22 cellular contexts compared by ENCODE assay signal in genomic region chr13:46342538-46342937, GRCh38. TPM values are rescaled to one million over a fixed set of nuclear protein-coding genes. Genes with fewer than 3 reads are reported as not detected.
DNase-seq lines count a peak whose midpoint lies in the region; ATAC-seq and TF ChIP-seq lines count a peak whose summit lies in the region.
"Had no signal": no experiment of that assay in that cellular context is flagged by ENCODE, and none has a peak within 500 bp of the region (broad histone marks: within the 10 kb centered on the region; RNA-seq: fewer than 3 reads in every experiment).

No MANE protein-coding gene starts in this region.

- CTCF ChIA-PET in HCT116 (lab: Charles Lee) = no interaction called here
- CTCF ChIA-PET in activated B cell treated with CpG ODN at 0.5 μM for 24 hours (lab: Charles Lee) = no interaction called here

- TF ChIP-seq RAD21 in HCT116 (IDR thresholded peaks at IDR 0.05; ENCODE audit: low read depth) = no peak

- no peaks in the 10 kb centered on the region for H3K79me2 ChIP-seq in HCT116 (ENCODE audit: insufficient read depth, low read length)

- no peak overlapping the region for H2AFZ ChIP-seq in HCT116 (ENCODE audit: low read depth, low read length, poor library complexity, severe bottlenecking)

- RAD21 ChIA-PET in HCT116 (lab: Charles Lee; ENCODE audit: low non-redundant PET in 1 of 2, low total read pairs in 2 of 2, uncharacterized antibody in 2 of 2, unreplicated experiment in 2 of 2) = no interaction called here

- H3K9me3 Mint-ChIP-seq in activated T-cell treated with anti-CD3 and anti-CD28 coated beads, Interleukin-2, amount 50 U/mL, for 72 hours = peaks cover 4% of the 10 kb centered on the region in 2 donors
- H3K9me3 Mint-ChIP-seq in activated B cell treated with CpG ODN at 0.5 μM for 24 hours (no peaks in the 10 kb centered on the region), progenitor cell of endocrine pancreas (ENCODE audit: low read depth) (peaks cover 5% of the 10 kb centered on the region)
- H3K9me3 Mint-ChIP-seq: effector memory CD8-positive, alpha-beta T cell had no signal

- BruUV-seq in HCT116 (replicated peaks; lab: Mats Ljungman, UMichigan) = no TSS peak

- no peak for ATAC-seq in activated T-cell treated with anti-CD3 and anti-CD28 coated beads, Interleukin-2, amount 50 U/mL, for 72 hours (replicated peaks in 1 of 2)
- ATAC-seq in HCT116 (peak; percentile 77; the same call in 1 of the 2 replicates), activated B cell treated with CpG ODN at 0.5 μM for 24 hours (ENCODE audit: low read depth) (no peak), HG03108 (IDR thresholded peaks at IDR 0.05; ENCODE audit: unreplicated experiment) (no peak)
- ATAC-seq: effector memory CD8-positive, alpha-beta T cell; mucosa of descending colon had no signal

- peak overlapping the region in 1 of 2 donors; percentile 15 for H3K4me3 Mint-ChIP-seq in activated T-cell treated with anti-CD3 and anti-CD28 coated beads, Interleukin-2, amount 50 U/mL, for 72 hours
- H3K4me3 Mint-ChIP-seq in activated B cell treated with CpG ODN at 0.5 μM for 24 hours (no peak overlapping the region), progenitor cell of endocrine pancreas (ENCODE audit: low read depth) (no peak overlapping the region)
- H3K4me3 Mint-ChIP-seq: activated CD4-positive, alpha-beta T cell treated with anti-CD3 and anti-CD28 coated beads, Interleukin-2, amount 10 ng/mL, durations not matched to agents 24 days and 14 days; effector memory CD8-positive, alpha-beta T cell had no signal

- H3K9ac ChIP-seq in HCT116 (ENCODE audit: low read length) = no peak overlapping the region

- no peaks in the 10 kb centered on the region for H4K20me1 ChIP-seq in HCT116 (ENCODE audit: insufficient read depth)

- no peak overlapping the region for H3K4me2 ChIP-seq in HCT116 (ENCODE audit: low read length)

- H3K27ac Mint-ChIP-seq in activated T-cell treated with anti-CD3 and anti-CD28 coated beads, Interleukin-2, amount 50 U/mL, for 72 hours = peak overlapping the region; percentile 80
- H3K27ac Mint-ChIP-seq in activated B cell treated with CpG ODN at 0.5 μM for 24 hours (peak overlapping the region; percentile 41), progenitor cell of endocrine pancreas (no peak overlapping the region)
- H3K27ac Mint-ChIP-seq: effector memory CD8-positive, alpha-beta T cell had no signal

- H3K9me2 ChIP-seq in HCT116 (ENCODE audit: insufficient read depth) = no peaks in the 10 kb centered on the region

- no peak for TF ChIP-seq POLR2A in HCT116 (IDR thresholded peaks at IDR 0.05; ENCODE audit: borderline replicate concordance, extremely low read depth, insufficient read depth, insufficient read length)

- no peaks in the 10 kb centered on the region for H3K27me3 ChIP-seq in HCT116 (ENCODE audit: insufficient read depth, low read length)
- H3K27me3 ChIP-seq: neutrophil, Peyer's patch had no signal

- H3K4me1 Mint-ChIP-seq in activated T-cell treated with anti-CD3 and anti-CD28 coated beads, Interleukin-2, amount 50 U/mL, for 72 hours (ENCODE audit: low read depth) = peaks cover 58% of the 10 kb centered on the region
- H3K4me1 Mint-ChIP-seq in activated B cell treated with CpG ODN at 0.5 μM for 24 hours (peaks cover 61% of the 10 kb centered on the region), progenitor cell of endocrine pancreas (ENCODE audit: low read depth) (peaks cover 25% of the 10 kb centered on the region)

- no peak overlapping the region for H3K4me3 ChIP-seq in HCT116 (replicated peaks in 1 of 2; ENCODE audit: low read depth in 1 of 2, low read length in 2 of 2)
- H3K4me3 ChIP-seq: left ventricle myocardium inferior, mucosa of descending colon, Peyer's patch, thoracic aorta had no signal

- POLR2A ChIA-PET in HCT116 (lab: Charles Lee) = no interaction called here
- POLR2A ChIA-PET in activated B cell treated with CpG ODN at 0.5 μM for 24 hours (lab: Charles Lee) = no interaction called here

- H3K9me3 ChIP-seq in HCT116 (ENCODE audit: control insufficient read depth in 1 of 2, insufficient read depth in 1 of 2, low read depth in 1 of 2, low read length in 2 of 2) = no peaks in the 10 kb centered on the region
- H3K9me3 ChIP-seq: left ventricle myocardium inferior, mucosa of descending colon, neutrophil, Peyer's patch, thoracic aorta had no signal

- no peak overlapping the region for H3K27ac ChIP-seq in HCT116 (ENCODE audit: low read depth, low read length)
- H3K27ac ChIP-seq: left ventricle myocardium inferior, Peyer's patch, thoracic aorta had no signal

- TF ChIP-seq CTCF in HCT116 (IDR thresholded peaks at IDR 0.05 in 2 of 3, conservative IDR thresholded peaks at IDR 0.05 in 1 of 3; ENCODE audit: borderline replicate concordance in 1 of 3, insufficient read depth in 1 of 3, low read depth in 2 of 3, low read length in 2 of 3) (peak in 1 of 3 experiments; percentile 30; a peak in 2 of 6 replicates), activated B cell treated with CpG ODN at 0.5 μM for 24 hours (IDR thresholded peaks at IDR 0.05) (no peak), progenitor cell of endocrine pancreas (IDR thresholded peaks at IDR 0.05; ENCODE audit: unreplicated experiment) (peak; percentile 15)

- intact Hi-C loops in HCT116 (cut with micrococcal nuclease) = no loop called here
- intact Hi-C loops in activated B cell treated with CpG ODN at 0.5 μM for 24 hours (cut with micrococcal nuclease) = no loop called here

- DNase-seq in activated T-cell treated with anti-CD3 and anti-CD28 coated beads, Interleukin-2, amount 50 U/mL, for 72 hours = no peak
- no peak for DNase-seq in activated T-cell treated with anti-CD3 and anti-CD28 coated beads for 4 hours
- no peak for DNase-seq in HCT116 (ENCODE audit: low read depth, low spot score)
- DNase-seq in activated B cell treated with CpG ODN at 0.5 μM for 24 hours = no peak
- no peak for DNase-seq in progenitor cell of endocrine pancreas (ENCODE audit: low spot score, unreplicated experiment)
- DNase-seq in glomerular visceral epithelial cell (ENCODE audit: extremely low spot score) = no peak
- DNase-seq in MV-4-11 (lab: John Stamatoyannopoulos, UW) = no peak
- DNase-seq: activated CD4-positive, alpha-beta T cell treated with anti-CD3 and anti-CD28 coated beads, Interleukin-2, amount 10 ng/mL, durations not matched to agents 24 days and 14 days; activated naive CD4-positive, alpha-beta T cell treated with anti-CD3 and anti-CD28 coated beads, Interleukin-2, amount 50 U/mL, for 16 hours; cerebellar nuclear complex; effector memory CD8-positive, alpha-beta T cell; GOT3; head of caudate nucleus; Karpas-422; left ventricle myocardium inferior; mucosa of descending colon; NCI-H1436; NCI-H748 treated with DMSO at 0.1 percent for 48 hours; Peyer's patch had no signal

- no peaks in the 10 kb centered on the region for H3K27me3 Mint-ChIP-seq in activated T-cell treated with anti-CD3 and anti-CD28 coated beads, Interleukin-2, amount 50 U/mL, for 72 hours (ENCODE audit: low read depth)
- H3K27me3 Mint-ChIP-seq in activated B cell treated with CpG ODN at 0.5 μM for 24 hours (no peaks in the 10 kb centered on the region), progenitor cell of endocrine pancreas (no peaks in the 10 kb centered on the region)
- H3K27me3 Mint-ChIP-seq: activated CD4-positive, alpha-beta T cell treated with anti-CD3 and anti-CD28 coated beads, Interleukin-2, amount 10 ng/mL, durations not matched to agents 24 days and 14 days had no signal

- H3K36me3 Mint-ChIP-seq in activated T-cell treated with anti-CD3 and anti-CD28 coated beads, Interleukin-2, amount 50 U/mL, for 72 hours (ENCODE audit: insufficient read depth in 2 of 2) = peaks cover 2 to 6% of the 10 kb centered on the region in 2 donors
- peaks cover 90% of the 10 kb centered on the region for H3K36me3 Mint-ChIP-seq in activated B cell treated with CpG ODN at 0.5 μM for 24 hours (ENCODE audit: low read depth)
- no peaks in the 10 kb centered on the region for H3K36me3 Mint-ChIP-seq in progenitor cell of endocrine pancreas (ENCODE audit: insufficient read depth)

- no peaks in the 10 kb centered on the region for H3K36me3 ChIP-seq in HCT116 (ENCODE audit: control insufficient read depth in 1 of 2, insufficient read depth in 2 of 2, low read length in 2 of 2)
- H3K36me3 ChIP-seq: left ventricle myocardium inferior, thoracic aorta had no signal

- H3K4me1 ChIP-seq in HCT116 (ENCODE audit: control insufficient read depth in 1 of 2, insufficient read depth in 2 of 2, low read length in 2 of 2) = no peaks in the 10 kb centered on the region

TF ChIP-seq in HCT116, 20 proteins besides CTCF, POLR2A, EP300 and RAD21:
- TF ChIP-seq SRF (IDR thresholded peaks at IDR 0.05; ENCODE audit: low read depth) (no peak), POLR2AphosphoS5 (IDR thresholded peaks at IDR 0.05; ENCODE audit: low read depth, low read length) (no peak), EGR1 (IDR thresholded peaks at IDR 0.05; ENCODE audit: low read depth) (no peak)

RNA-seq across cellular contexts. Expression of gene RUBCNL, which starts 44.5 kb away (rescaled TPM):
- 10 to 100 TPM in 1 of 2 donors, 1 to 10 TPM in 1; 8.9 to 17.3 TPM for total RNA-seq in activated T-cell treated with anti-CD3 and anti-CD28 coated beads, Interleukin-2, amount 50 U/mL, for 72 hours
- total RNA-seq in HCT116 (2021; ENCODE audit: unreplicated experiment) (0.42 TPM), activated B cell treated with CpG ODN at 0.5 μM for 24 hours (133 and 168 TPM in 2 replicates), progenitor cell of endocrine pancreas (1.4 and 2.1 TPM in 2 replicates)
- polyA plus RNA-seq in HCT116 (2012) = 0.34 and 0.48 TPM in 2 replicates
